ENCODE assay signal across 16 cellular contexts in the genomic region with DNA sequence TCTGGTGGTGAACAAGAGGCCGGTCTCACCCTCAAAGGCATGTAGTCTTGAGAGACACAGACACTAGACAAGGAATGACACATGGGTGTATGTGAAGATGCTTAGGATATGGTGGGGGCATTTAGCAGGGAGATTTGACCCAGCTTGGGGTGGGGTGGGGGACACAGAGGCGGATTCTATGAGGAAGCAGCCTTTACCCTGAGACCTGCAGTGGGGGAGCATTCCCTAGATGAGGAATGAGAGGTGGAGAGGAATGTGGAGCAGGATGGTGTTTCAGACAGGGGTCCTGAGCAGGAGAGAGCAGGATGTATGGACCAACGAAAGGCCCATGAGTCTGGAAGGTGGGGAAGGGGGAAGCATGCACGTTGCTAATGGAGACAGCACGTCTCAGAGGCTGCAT. TPM values are rescaled to one million over a fixed set of nuclear protein-coding genes. Genes with fewer than 3 reads are reported as not detected.
A peak's percentile ranks its signal among the peaks of the same experiment; 100 is the strongest.
DNase-seq lines count a peak whose midpoint lies in the region; ATAC-seq and TF ChIP-seq lines count a peak whose summit lies in the region.
"Had no signal": no experiment of that assay in that cellular context is flagged by ENCODE, and none has a peak within 500 bp of the region (broad histone marks: within the 10 kb centered on the region; RNA-seq: fewer than 3 reads in every experiment).

No MANE protein-coding gene starts in this region.

- POLR2A ChIA-PET in RWPE1 (lab: Yijun Ruan, JAX; ENCODE audit: low non-redundant PET): no interaction called here

- no peaks in the 10 kb centered on the region for H3K27me3 ChIP-seq in BLaER1
- H3K27me3 ChIP-seq in BLaER1 treated with 17β-estradiol and CSF1 and Interleukin-3, amounts not matched to agents 10 nM and 100 nM: no peaks in the 10 kb centered on the region
- H3K27me3 ChIP-seq in lung (ENCODE audit: control insufficient read depth, insufficient read depth): peaks cover 5% of the 10 kb centered on the region
- H3K27me3 ChIP-seq in GM23248 (replicated peaks; ENCODE audit: insufficient read depth): no peaks in the 10 kb centered on the region; the same call in 1 of the 2 replicates

- no peak overlapping the region for H2AFZ ChIP-seq in GM23248

- ATAC-seq in lung (ENCODE audit: insufficient read depth, low FRiP score) (no peak), GM18867 (IDR thresholded peaks at IDR 0.05; ENCODE audit: unreplicated experiment) (no peak)
- ATAC-seq: HepG2 had no signal

- H3K27ac ChIP-seq in BLaER1: no peak overlapping the region
- H3K27ac ChIP-seq in BLaER1 treated with 17β-estradiol and CSF1 and Interleukin-3, amounts not matched to agents 10 nM and 100 nM: peak overlapping the region in 5 of 11 experiments; percentile 2 to 29 (median 5); a peak in 5 of 22 replicates
- H3K27ac ChIP-seq in coronary artery: no peak overlapping the region
- no peak overlapping the region for H3K27ac ChIP-seq in lung (ENCODE audit: low read depth in 1 of 2, low read length in 1 of 2)
- no peak overlapping the region for H3K27ac ChIP-seq in RWPE1
- H3K27ac ChIP-seq in GM23248: no peak overlapping the region

- H3K4me3 ChIP-seq in BLaER1 (no peak overlapping the region), coronary artery (no peak overlapping the region), lung (no peak overlapping the region), GM23248 (no peak overlapping the region)
- H3K4me3 ChIP-seq in BLaER1 treated with 17β-estradiol and CSF1 and Interleukin-3, amounts not matched to agents 10 nM and 100 nM: no peak overlapping the region

- 63 to 66% methylated on average over 5 of the region's 5 CpGs for WGBS in lung, 2 donors
- WGBS in GM23248 (ENCODE audit: low coverage in 1 of 2, low lambda C conversion rate in 2 of 2, missing lambda C conversion rate in 2 of 2), 2 experiments: 29 to 34% methylated on average over 5 of the region's 5 CpGs

- no peaks in the 10 kb centered on the region for H3F3A ChIP-seq in GM23248 (ENCODE audit: insufficient read depth)

- H3K9ac ChIP-seq in BLaER1: no peak overlapping the region
- H3K9ac ChIP-seq in BLaER1 treated with 17β-estradiol and CSF1 and Interleukin-3, amounts not matched to agents 10 nM and 100 nM: no peak overlapping the region
- no peak overlapping the region for H3K9ac ChIP-seq in GM23248

- in situ Hi-C loops in GM23248 (cut with MboI): no loop called here

- H3K9me3 ChIP-seq in BLaER1: peaks cover 12% of the 10 kb centered on the region
- peaks cover 8 to 17% (median 15%) of the 10 kb centered on the region in 11 experiments for H3K9me3 ChIP-seq in BLaER1 treated with 17β-estradiol and CSF1 and Interleukin-3, amounts not matched to agents 10 nM and 100 nM (replicated peaks in 1 of 11)
- H3K9me3 ChIP-seq in lung (ENCODE audit: control insufficient read depth in 2 of 2, insufficient read depth in 1 of 2, low read length in 1 of 2): peaks cover 5 to 7% of the 10 kb centered on the region in 2 donors
- no peaks in the 10 kb centered on the region for H3K9me3 ChIP-seq in GM23248 (ENCODE audit: low read depth)
- H3K9me3 ChIP-seq: BE2C had no signal

- H4K20me1 ChIP-seq in BLaER1: peaks cover 100% of the 10 kb centered on the region
- H4K20me1 ChIP-seq in BLaER1 treated with 17β-estradiol and CSF1 and Interleukin-3, amounts not matched to agents 10 nM and 100 nM: peaks cover 0 to 98% (median 3%) of the 10 kb centered on the region in 11 experiments; a peak in 10 of 22 replicates
- H4K20me1 ChIP-seq in GM23248 (ENCODE audit: insufficient read depth): no peaks in the 10 kb centered on the region

- H3K4me2 ChIP-seq in BLaER1 (peak overlapping the region; percentile 0; the same call in 1 of the 2 replicates), GM23248 (ENCODE audit: unreplicated experiment) (no peak overlapping the region)
- peak overlapping the region in 6 of 11 experiments; percentile 26 to 68 (median 56); a peak in 4 of 22 replicates for H3K4me2 ChIP-seq in BLaER1 treated with 17β-estradiol and CSF1 and Interleukin-3, amounts not matched to agents 10 nM and 100 nM

- H3K9me2 ChIP-seq in GM23248 (ENCODE audit: insufficient read depth): no peaks in the 10 kb centered on the region

- H3K79me2 ChIP-seq in GM23248 (ENCODE audit: insufficient read depth): no peaks in the 10 kb centered on the region

- DNase-seq in coronary artery (ENCODE audit: low spot score): peak; percentile 21
- peak; percentile 18 for DNase-seq in lung (ENCODE audit: low spot score)
- no peak for DNase-seq in RWPE1 (ENCODE audit: low spot score)
- no peak for DNase-seq in GM23248
- no peak for DNase-seq in NCI-H1092 (lab: John Stamatoyannopoulos, UW)
- DNase-seq: ACHN; BE2C; CD4-positive, alpha-beta memory T cell; DMS79 treated with DMSO at 0.1 percent for 48 hours; GF-D8; H9 had no signal

- H3K4me1 ChIP-seq in BLaER1 (peaks cover 85% of the 10 kb centered on the region), lung (ENCODE audit: control insufficient read depth in 2 of 2, insufficient read depth in 2 of 2, low read length in 2 of 2) (no peaks in the 10 kb centered on the region), GM23248 (ENCODE audit: insufficient read depth) (no peaks in the 10 kb centered on the region)
- H3K4me1 ChIP-seq in BLaER1 treated with 17β-estradiol and CSF1 and Interleukin-3, amounts not matched to agents 10 nM and 100 nM: peaks cover 11 to 76% (median 62%) of the 10 kb centered on the region in 10 experiments; a peak in 18 of 20 replicates
- H3K4me1 ChIP-seq: BE2C had no signal

- H3K36me3 ChIP-seq in BLaER1 (peaks cover 94% of the 10 kb centered on the region), lung (ENCODE audit: control insufficient read depth in 2 of 2, insufficient read depth in 2 of 2, low read length in 2 of 2) (no peaks in the 10 kb centered on the region), GM23248 (ENCODE audit: low read depth) (no peaks in the 10 kb centered on the region)
- H3K36me3 ChIP-seq in BLaER1 treated with 17β-estradiol and CSF1 and Interleukin-3, amounts not matched to agents 10 nM and 100 nM: peaks cover 0 to 98% (median 18%) of the 10 kb centered on the region in 11 experiments; a peak in 14 of 22 replicates
- H3K36me3 ChIP-seq: BE2C had no signal

- TF ChIP-seq CTCF in coronary artery (IDR thresholded peaks at IDR 0.05) (no peak), lung (IDR thresholded peaks at IDR 0.05; ENCODE audit: control extremely low read depth, extremely low read depth) (no peak), RWPE1 (conservative IDR thresholded peaks at IDR 0.05; ENCODE audit: low read depth) (no peak)

- CTCF ChIA-PET in RWPE1 (lab: Yijun Ruan, JAX): interaction anchor here (0.6 kb wide), 1 partner anchor 49 kb away, joined by 3 read pairs; no protein-coding TSS in a partner anchor

RNA-seq across cellular contexts. Expression of gene PHACTR3, which starts 57.8 kb away (rescaled TPM):
- total RNA-seq in lung: 10 to 100 TPM in 1 of 2 donors, 1 to 10 TPM in 1; 3.8 to 12.0 TPM
- 1 to 10 TPM; 5.3 to 6.6 TPM for polyA plus RNA-seq in lung
- not detected in 2 replicates for total RNA-seq in GM23248 (2014; rRNA removed; shearing (Covaris generic))
- not detected in 2 replicates for polyA plus RNA-seq in GM23248 (2016; fragmentation: Nextera tagmentation; extraction: Ambion mirVana)
- total RNA-seq: CD4-positive, alpha-beta memory T cell; H9; HepG2 had no signal
- polyA plus RNA-seq: CD4-positive, alpha-beta memory T cell; HepG2; IgD-negative memory B cell had no signal

Comparison
In these comparisons a context has a peak if more than half of its experiments do, and no peak if none do; other contexts are left out.
1. DNase-seq: peak in coronary artery (single experiment) and lung (single experiment); none in RWPE1 (single experiment), GM23248 (single experiment) and NCI-H1092 (single experiment).